ENCODE assay signal across 1 cellular context in the genomic region with DNA sequence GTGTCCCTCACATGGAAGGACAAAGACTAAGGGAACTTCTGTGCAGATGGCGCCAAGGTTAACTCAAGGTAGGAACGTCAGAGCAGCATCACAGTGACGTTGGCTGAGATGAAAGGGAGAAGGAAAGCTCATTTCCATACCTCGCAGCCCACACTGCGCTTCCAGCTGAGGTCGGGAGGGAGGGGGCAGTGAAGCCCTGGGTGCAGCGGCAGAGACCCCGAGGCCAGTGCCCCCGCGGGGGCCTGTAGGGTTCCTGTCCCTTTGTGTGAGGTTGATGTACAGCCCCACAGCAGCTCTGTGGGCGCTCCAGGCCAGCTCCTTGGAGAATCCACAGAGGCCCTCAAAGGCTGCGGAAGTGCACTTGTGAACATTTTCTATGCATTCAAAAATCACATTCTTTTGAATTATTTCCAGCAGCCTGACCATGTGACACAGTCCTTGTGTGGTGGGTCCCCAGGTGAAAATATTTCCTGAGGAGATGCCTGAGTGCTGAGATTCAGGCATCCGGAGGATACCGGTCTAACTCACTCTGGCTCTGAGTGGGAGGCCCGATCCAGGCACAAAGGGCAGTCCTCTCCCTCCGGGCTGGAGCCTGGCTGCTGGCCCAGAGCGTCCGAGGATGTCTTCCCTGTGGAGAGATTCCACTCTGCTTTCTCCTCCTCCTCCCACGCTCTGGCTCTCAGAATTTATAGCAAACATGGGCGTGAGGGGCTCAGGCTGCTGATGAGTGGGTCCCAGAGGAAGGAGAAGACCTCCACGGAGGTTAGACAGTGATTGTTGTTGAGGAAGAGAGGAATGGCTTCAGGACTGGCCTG.
TF ChIP-seq lines count a peak whose summit lies in the region.

No MANE protein-coding gene starts in this region.

TF ChIP-seq in H1, 55 proteins besides CTCF, POLR2A, EP300 and RAD21 (continued from another document):
- TF ChIP-seq, protein P1, sequence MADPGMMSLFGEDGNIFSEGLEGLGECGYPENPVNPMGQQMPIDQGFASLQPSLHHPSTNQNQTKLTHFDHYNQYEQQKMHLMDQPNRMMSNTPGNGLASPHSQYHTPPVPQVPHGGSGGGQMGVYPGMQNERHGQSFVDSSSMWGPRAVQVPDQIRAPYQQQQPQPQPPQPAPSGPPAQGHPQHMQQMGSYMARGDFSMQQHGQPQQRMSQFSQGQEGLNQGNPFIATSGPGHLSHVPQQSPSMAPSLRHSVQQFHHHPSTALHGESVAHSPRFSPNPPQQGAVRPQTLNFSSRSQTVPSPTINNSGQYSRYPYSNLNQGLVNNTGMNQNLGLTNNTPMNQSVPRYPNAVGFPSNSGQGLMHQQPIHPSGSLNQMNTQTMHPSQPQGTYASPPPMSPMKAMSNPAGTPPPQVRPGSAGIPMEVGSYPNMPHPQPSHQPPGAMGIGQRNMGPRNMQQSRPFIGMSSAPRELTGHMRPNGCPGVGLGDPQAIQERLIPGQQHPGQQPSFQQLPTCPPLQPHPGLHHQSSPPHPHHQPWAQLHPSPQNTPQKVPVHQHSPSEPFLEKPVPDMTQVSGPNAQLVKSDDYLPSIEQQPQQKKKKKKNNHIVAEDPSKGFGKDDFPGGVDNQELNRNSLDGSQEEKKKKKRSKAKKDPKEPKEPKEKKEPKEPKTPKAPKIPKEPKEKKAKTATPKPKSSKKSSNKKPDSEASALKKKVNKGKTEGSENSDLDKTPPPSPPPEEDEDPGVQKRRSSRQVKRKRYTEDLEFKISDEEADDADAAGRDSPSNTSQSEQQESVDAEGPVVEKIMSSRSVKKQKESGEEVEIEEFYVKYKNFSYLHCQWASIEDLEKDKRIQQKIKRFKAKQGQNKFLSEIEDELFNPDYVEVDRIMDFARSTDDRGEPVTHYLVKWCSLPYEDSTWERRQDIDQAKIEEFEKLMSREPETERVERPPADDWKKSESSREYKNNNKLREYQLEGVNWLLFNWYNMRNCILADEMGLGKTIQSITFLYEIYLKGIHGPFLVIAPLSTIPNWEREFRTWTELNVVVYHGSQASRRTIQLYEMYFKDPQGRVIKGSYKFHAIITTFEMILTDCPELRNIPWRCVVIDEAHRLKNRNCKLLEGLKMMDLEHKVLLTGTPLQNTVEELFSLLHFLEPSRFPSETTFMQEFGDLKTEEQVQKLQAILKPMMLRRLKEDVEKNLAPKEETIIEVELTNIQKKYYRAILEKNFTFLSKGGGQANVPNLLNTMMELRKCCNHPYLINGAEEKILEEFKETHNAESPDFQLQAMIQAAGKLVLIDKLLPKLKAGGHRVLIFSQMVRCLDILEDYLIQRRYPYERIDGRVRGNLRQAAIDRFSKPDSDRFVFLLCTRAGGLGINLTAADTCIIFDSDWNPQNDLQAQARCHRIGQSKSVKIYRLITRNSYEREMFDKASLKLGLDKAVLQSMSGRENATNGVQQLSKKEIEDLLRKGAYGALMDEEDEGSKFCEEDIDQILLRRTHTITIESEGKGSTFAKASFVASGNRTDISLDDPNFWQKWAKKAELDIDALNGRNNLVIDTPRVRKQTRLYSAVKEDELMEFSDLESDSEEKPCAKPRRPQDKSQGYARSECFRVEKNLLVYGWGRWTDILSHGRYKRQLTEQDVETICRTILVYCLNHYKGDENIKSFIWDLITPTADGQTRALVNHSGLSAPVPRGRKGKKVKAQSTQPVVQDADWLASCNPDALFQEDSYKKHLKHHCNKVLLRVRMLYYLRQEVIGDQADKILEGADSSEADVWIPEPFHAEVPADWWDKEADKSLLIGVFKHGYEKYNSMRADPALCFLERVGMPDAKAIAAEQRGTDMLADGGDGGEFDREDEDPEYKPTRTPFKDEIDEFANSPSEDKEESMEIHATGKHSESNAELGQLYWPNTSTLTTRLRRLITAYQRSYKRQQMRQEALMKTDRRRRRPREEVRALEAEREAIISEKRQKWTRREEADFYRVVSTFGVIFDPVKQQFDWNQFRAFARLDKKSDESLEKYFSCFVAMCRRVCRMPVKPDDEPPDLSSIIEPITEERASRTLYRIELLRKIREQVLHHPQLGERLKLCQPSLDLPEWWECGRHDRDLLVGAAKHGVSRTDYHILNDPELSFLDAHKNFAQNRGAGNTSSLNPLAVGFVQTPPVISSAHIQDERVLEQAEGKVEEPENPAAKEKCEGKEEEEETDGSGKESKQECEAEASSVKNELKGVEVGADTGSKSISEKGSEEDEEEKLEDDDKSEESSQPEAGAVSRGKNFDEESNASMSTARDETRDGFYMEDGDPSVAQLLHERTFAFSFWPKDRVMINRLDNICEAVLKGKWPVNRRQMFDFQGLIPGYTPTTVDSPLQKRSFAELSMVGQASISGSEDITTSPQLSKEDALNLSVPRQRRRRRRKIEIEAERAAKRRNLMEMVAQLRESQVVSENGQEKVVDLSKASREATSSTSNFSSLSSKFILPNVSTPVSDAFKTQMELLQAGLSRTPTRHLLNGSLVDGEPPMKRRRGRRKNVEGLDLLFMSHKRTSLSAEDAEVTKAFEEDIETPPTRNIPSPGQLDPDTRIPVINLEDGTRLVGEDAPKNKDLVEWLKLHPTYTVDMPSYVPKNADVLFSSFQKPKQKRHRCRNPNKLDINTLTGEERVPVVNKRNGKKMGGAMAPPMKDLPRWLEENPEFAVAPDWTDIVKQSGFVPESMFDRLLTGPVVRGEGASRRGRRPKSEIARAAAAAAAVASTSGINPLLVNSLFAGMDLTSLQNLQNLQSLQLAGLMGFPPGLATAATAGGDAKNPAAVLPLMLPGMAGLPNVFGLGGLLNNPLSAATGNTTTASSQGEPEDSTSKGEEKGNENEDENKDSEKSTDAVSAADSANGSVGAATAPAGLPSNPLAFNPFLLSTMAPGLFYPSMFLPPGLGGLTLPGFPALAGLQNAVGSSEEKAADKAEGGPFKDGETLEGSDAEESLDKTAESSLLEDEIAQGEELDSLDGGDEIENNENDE (IDR thresholded peaks at IDR 0.05; ENCODE audit: insufficient replicate concordance, low read length) = no peak
